ENCODE assay signal across 14 cellular contexts in genomic region chr3:192890348-192891335, GRCh38. TPM values are rescaled to one million over a fixed set of nuclear protein-coding genes. Genes with fewer than 3 reads are reported as not detected.
DNase-seq lines count a peak whose midpoint lies in the region; ATAC-seq and TF ChIP-seq lines count a peak whose summit lies in the region.
"Had no signal": no experiment of that assay in that cellular context is flagged by ENCODE, and none has a peak within 500 bp of the region (broad histone marks: within the 10 kb centered on the region; RNA-seq: fewer than 3 reads in every experiment).

No MANE protein-coding gene starts in this region.

- peak overlapping the region in 1 of 2 experiments; percentile 90; a peak in 2 of 4 replicates for H3K27ac ChIP-seq in SK-N-SH (ENCODE audit: low read depth in 2 of 2, low read length in 1 of 2)
- H3K27ac ChIP-seq in KMS-11 = peak overlapping the region; percentile 99
- no peak overlapping the region for H3K27ac ChIP-seq in upper lobe of left lung
- H3K27ac ChIP-seq: pancreas had no signal

- H4K20me1 ChIP-seq in SK-N-SH (ENCODE audit: insufficient read depth) = no peaks in the 10 kb centered on the region
- no peaks in the 10 kb centered on the region for H4K20me1 ChIP-seq in KMS-11 (ENCODE audit: insufficient read depth)

- peaks cover 12% of the 10 kb centered on the region for H3K36me3 Mint-ChIP-seq in activated T-helper 17 cell treated with anti-CD3 and anti-CD28 coated beads, Interleukin-2, amount 50 U/mL, for 72 hours (ENCODE audit: low read depth)
- no peaks in the 10 kb centered on the region for H3K36me3 Mint-ChIP-seq in mesothelial cell of epicardium

- peaks cover 7% of the 10 kb centered on the region for H3K27me3 Mint-ChIP-seq in activated T-helper 17 cell treated with anti-CD3 and anti-CD28 coated beads, Interleukin-2, amount 50 U/mL, for 72 hours
- no peaks in the 10 kb centered on the region for H3K27me3 Mint-ChIP-seq in mesothelial cell of epicardium (ENCODE audit: low read depth)

- no peak for DNase-seq in SK-N-SH
- no peak for DNase-seq in mesothelial cell of epicardium (ENCODE audit: low spot score in 2 of 2, unreplicated experiment in 2 of 2)
- no peak for DNase-seq in G401 (ENCODE audit: low spot score)
- no peak for DNase-seq in upper lobe of left lung
- DNase-seq in stimulated activated CD4-positive, alpha-beta T cell treated with anti-CD3 and anti-CD28 coated beads, Interleukin-2, amount 100 ng/mL, for 24 hours = no peak
- DNase-seq: activated CD8-positive, alpha-beta memory T cell treated with anti-CD3 and anti-CD28 coated beads for 24 hours; activated naive CD4-positive, alpha-beta T cell treated with Interleukin-2 at 50 U/mL for 16 hours; COR-L47; pancreas; spleen; T-helper 9 cell had no signal

- peak overlapping the region; percentile 76 for H3K27ac Mint-ChIP-seq in activated T-helper 17 cell treated with anti-CD3 and anti-CD28 coated beads, Interleukin-2, amount 50 U/mL, for 72 hours
- H3K27ac Mint-ChIP-seq in mesothelial cell of epicardium = peak overlapping the region; percentile 92

- TF ChIP-seq EP300 in SK-N-SH (IDR thresholded peaks at IDR 0.05; ENCODE audit: borderline replicate concordance in 1 of 2, low read depth in 1 of 2, low read length in 1 of 2) = no peak
- no peak for TF ChIP-seq EP300 in upper lobe of left lung (IDR thresholded peaks at IDR 0.05)

- peak overlapping the region; percentile 75 for H3K4me3 Mint-ChIP-seq in activated T-helper 17 cell treated with anti-CD3 and anti-CD28 coated beads, Interleukin-2, amount 50 U/mL, for 72 hours
- H3K4me3 Mint-ChIP-seq in mesothelial cell of epicardium = no peak overlapping the region

- ATAC-seq in SK-N-SH treated with all-trans-retinoic acid at 6 μM for 48 hours (no peak), upper lobe of left lung (ENCODE audit: low FRiP score in 2 of 2) (no peak)
- peak; percentile 12 for ATAC-seq in activated T-helper 17 cell treated with anti-CD3 and anti-CD28 coated beads, Interleukin-2, amount 50 U/mL, for 72 hours (replicated peaks)
- ATAC-seq: pancreas had no signal

- H3K79me2 ChIP-seq in SK-N-SH (ENCODE audit: insufficient read depth) (peaks cover 87% of the 10 kb centered on the region), KMS-11 (ENCODE audit: insufficient read depth, low read depth) (peaks cover 90% of the 10 kb centered on the region)

- H3K9me3 ChIP-seq in SK-N-SH = no peaks in the 10 kb centered on the region
- H3K9me3 ChIP-seq in upper lobe of left lung = no peaks in the 10 kb centered on the region
- H3K9me3 ChIP-seq: pancreas, spleen had no signal

- H3K9me3 Mint-ChIP-seq in activated T-helper 17 cell treated with anti-CD3 and anti-CD28 coated beads, Interleukin-2, amount 50 U/mL, for 72 hours = no peaks in the 10 kb centered on the region
- no peaks in the 10 kb centered on the region for H3K9me3 Mint-ChIP-seq in mesothelial cell of epicardium

- H3K9me2 ChIP-seq in SK-N-SH = no peaks in the 10 kb centered on the region

- TF ChIP-seq RAD21 in SK-N-SH (IDR thresholded peaks at IDR 0.05; ENCODE audit: low read length) = no peak

- TF ChIP-seq CTCF in SK-N-SH (IDR thresholded peaks at IDR 0.05) (no peak), KMS-11 (conservative IDR thresholded peaks at IDR 0.05; ENCODE audit: low read depth, low read length) (no peak), mesothelial cell of epicardium (IDR thresholded peaks at IDR 0.05; ENCODE audit: unreplicated experiment) (no peak), upper lobe of left lung (IDR thresholded peaks at IDR 0.05) (no peak)

- POLR2A ChIA-PET in SK-N-SH (lab: Yijun Ruan, JAX) = interaction anchor here (0.7 kb wide), 1 partner anchor 90 kb away, joined by 3 read pairs; no protein-coding TSS in a partner anchor

- H2AFZ ChIP-seq in SK-N-SH (ENCODE audit: low read depth) (no peak overlapping the region), KMS-11 (ENCODE audit: low read depth) (no peak overlapping the region)

- H3K4me3 ChIP-seq in SK-N-SH (ENCODE audit: low read depth in 2 of 2, low read length in 1 of 2) (no peak overlapping the region), KMS-11 (IDR thresholded peaks at IDR 0.05; ENCODE audit: insufficient read depth, low read depth, low read length) (no peak overlapping the region), upper lobe of left lung (no peak overlapping the region)
- H3K4me3 ChIP-seq: pancreas, spleen had no signal

- in situ Hi-C loops in G401 (cut with HindIII; ENCODE audit: low sequenced_read_pairs) = no loop called here

- H3K27me3 ChIP-seq in SK-N-SH (ENCODE audit: insufficient read depth) (no peaks in the 10 kb centered on the region), KMS-11 (ENCODE audit: insufficient read depth, low read depth) (no peaks in the 10 kb centered on the region), upper lobe of left lung (no peaks in the 10 kb centered on the region)
- H3K27me3 ChIP-seq: pancreas, spleen had no signal

- TF ChIP-seq POLR2A in upper lobe of left lung (IDR thresholded peaks at IDR 0.05) = no peak

- H3K36me3 ChIP-seq in SK-N-SH (replicated peaks in 1 of 2; ENCODE audit: control insufficient read depth in 1 of 2, insufficient read depth in 2 of 2, low read length in 1 of 2) = no peaks in the 10 kb centered on the region
- no peaks in the 10 kb centered on the region for H3K36me3 ChIP-seq in KMS-11 (ENCODE audit: insufficient read depth)
- no peaks in the 10 kb centered on the region for H3K36me3 ChIP-seq in upper lobe of left lung
- H3K36me3 ChIP-seq: pancreas, spleen had no signal

- H3K4me2 ChIP-seq in SK-N-SH (peak overlapping the region; percentile 68), KMS-11 (peak overlapping the region; percentile 71)

- peaks cover 48% of the 10 kb centered on the region for H3F3A ChIP-seq in SK-N-SH (replicated peaks; ENCODE audit: insufficient read depth)

- CTCF ChIA-PET in SK-N-SH (lab: Yijun Ruan, JAX) = interaction anchor here (0.8 to 1.2 kb wide), 2 partner anchors 150 kb away, joined by 3 to 4 read pairs; no protein-coding TSS in a partner anchor

- peaks cover 2 to 54% of the 10 kb centered on the region in 2 experiments; a peak in 3 of 4 replicates for H3K4me1 ChIP-seq in SK-N-SH (ENCODE audit: control insufficient read depth in 1 of 2, insufficient read depth in 2 of 2, low read depth in 1 of 2, low read length in 1 of 2)
- H3K4me1 ChIP-seq in KMS-11 (ENCODE audit: low read depth, poor library complexity, severe bottlenecking) = peaks cover 93% of the 10 kb centered on the region
- peaks cover 2 to 11% (median 10%) of the 10 kb centered on the region in 4 donors for H3K4me1 ChIP-seq in upper lobe of left lung

- H3K9ac ChIP-seq in SK-N-SH = peak overlapping the region; percentile 65
- no peak overlapping the region for H3K9ac ChIP-seq in KMS-11

- WGBS in SK-N-SH (ENCODE audit: low lambda C conversion rate) = 90% methylated on average over 13 of the region's 13 CpGs
- 88 to 91% methylated on average over 13 of the region's 13 CpGs for WGBS in upper lobe of left lung, 2 donors

- H3K4me1 Mint-ChIP-seq in activated T-helper 17 cell treated with anti-CD3 and anti-CD28 coated beads, Interleukin-2, amount 50 U/mL, for 72 hours = peaks cover 40% of the 10 kb centered on the region
- H3K4me1 Mint-ChIP-seq in mesothelial cell of epicardium = peaks cover 65% of the 10 kb centered on the region

TF ChIP-seq in SK-N-SH, 30 proteins besides CTCF, POLR2A, EP300 and RAD21 (continues in another document):
- TF ChIP-seq MEF2A (IDR thresholded peaks at IDR 0.05; ENCODE audit: borderline replicate concordance, low read depth) (no peak), YY1 (IDR thresholded peaks at IDR 0.05; ENCODE audit: low read depth) (no peak), RXRA (IDR thresholded peaks at IDR 0.05; ENCODE audit: borderline replicate concordance, low read depth) (no peak), POLR2AphosphoS5 (IDR thresholded peaks at IDR 0.05; ENCODE audit: low read depth, low read length) (no peak)
- TF ChIP-seq, protein P1, sequence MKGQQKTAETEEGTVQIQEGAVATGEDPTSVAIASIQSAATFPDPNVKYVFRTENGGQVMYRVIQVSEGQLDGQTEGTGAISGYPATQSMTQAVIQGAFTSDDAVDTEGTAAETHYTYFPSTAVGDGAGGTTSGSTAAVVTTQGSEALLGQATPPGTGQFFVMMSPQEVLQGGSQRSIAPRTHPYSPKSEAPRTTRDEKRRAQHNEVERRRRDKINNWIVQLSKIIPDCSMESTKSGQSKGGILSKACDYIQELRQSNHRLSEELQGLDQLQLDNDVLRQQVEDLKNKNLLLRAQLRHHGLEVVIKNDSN (IDR thresholded peaks at IDR 0.05; ENCODE audit: borderline replicate concordance, low read depth) = no peak

TF ChIP-seq in SK-N-SH treated with all-trans-retinoic acid at 6 μM for 48 hours, 23 proteins besides CTCF, POLR2A, EP300 and RAD21:
- no peak for TF ChIP-seq TCF4 (CRISPR knock-in tag; IDR thresholded peaks at IDR 0.05; ENCODE audit: borderline replicate concordance)
- TF ChIP-seq TOX (CRISPR knock-in tag; IDR thresholded peaks at IDR 0.05; ENCODE audit: borderline replicate concordance) = no peak
- no peak for TF ChIP-seq CSDC2 (CRISPR knock-in tag; IDR thresholded peaks at IDR 0.05)
- no peak for TF ChIP-seq PPARA (CRISPR knock-in tag; IDR thresholded peaks at IDR 0.05; ENCODE audit: borderline replicate concordance)
- no peak for TF ChIP-seq ESRRG (CRISPR knock-in tag; IDR thresholded peaks at IDR 0.05)
- TF ChIP-seq ZFP3 (CRISPR knock-in tag; IDR thresholded peaks at IDR 0.05) = no peak

RNA-seq across cellular contexts. Expression of gene MB21D2, which starts 27.0 kb away (rescaled TPM):
- 12.7 and 15.4 TPM in 2 replicates for polyA plus RNA-seq in SK-N-SH (2012; rRNA removed)
- polyA plus RNA-seq in SK-N-SH (2012; cell fraction: cytosol; rRNA removed) = 13.3 and 14.3 TPM in 2 replicates
- 13.3 and 15.1 TPM in 2 replicates for polyA plus RNA-seq in SK-N-SH (2012; cell fraction: nucleus; rRNA removed)
- 10 to 100 TPM; 13.4 to 13.9 TPM for total RNA-seq in activated T-helper 17 cell treated with anti-CD3 and anti-CD28 coated beads, Interleukin-2, amount 50 U/mL, for 72 hours
- total RNA-seq in mesothelial cell of epicardium (8.5 to 9.4 TPM (median 9.1 TPM) in 3 replicates), upper lobe of left lung (1 to 10 TPM; 4.6 to 8.0 (median 5.3) TPM)
- 0.06 and 0.71 TPM in 2 replicates for total RNA-seq in G401 (2014; rRNA removed; shearing (Covaris generic))
